Comparison of ENCODE assay signal across 18 cellular contexts in genomic region chr3:127524300-127524896, GRCh38.
DNase-seq lines count a peak whose midpoint lies in the region; ATAC-seq and TF ChIP-seq lines count a peak whose summit lies in the region.
"Had no signal": no experiment of that assay in that cellular context is flagged by ENCODE, and none has a peak within 500 bp of the region (broad histone marks: within the 10 kb centered on the region; RNA-seq: fewer than 3 reads in every experiment).

No MANE protein-coding gene starts in this region.

- H3K4me1 ChIP-seq in esophagus muscularis mucosa (no peaks in the 10 kb centered on the region), smooth muscle cell (ENCODE audit: low read depth) (no peaks in the 10 kb centered on the region), lower lobe of right lung (no peaks in the 10 kb centered on the region)
- H3K4me1 ChIP-seq: parathyroid adenoma had no signal

- H2AFZ ChIP-seq in smooth muscle cell (ENCODE audit: low read depth) = no peak overlapping the region
- H2AFZ ChIP-seq: hepatocyte, parathyroid adenoma had no signal

- H4K20me1 ChIP-seq in smooth muscle cell (ENCODE audit: low read depth) = no peaks in the 10 kb centered on the region

- intact Hi-C loops in esophagus muscularis mucosa (cut with DNase I) = no loop called here
- intact Hi-C loops in lower lobe of right lung (cut with DNase I) = no loop called here

- no peaks in the 10 kb centered on the region for H3K36me3 ChIP-seq in esophagus muscularis mucosa
- H3K36me3 ChIP-seq in smooth muscle cell (ENCODE audit: low read depth) = no peaks in the 10 kb centered on the region
- H3K36me3 ChIP-seq in lower lobe of right lung = no peaks in the 10 kb centered on the region

- H3K9ac ChIP-seq in smooth muscle cell (ENCODE audit: low read depth) = no peak overlapping the region
- H3K9ac ChIP-seq: parathyroid adenoma had no signal

- H3K79me2 ChIP-seq in smooth muscle cell (ENCODE audit: low read depth) = no peaks in the 10 kb centered on the region
- H3K79me2 ChIP-seq: hepatocyte, parathyroid adenoma had no signal

- DNase-seq in COR-L47 (lab: John Stamatoyannopoulos, UW) (peak; percentile 98), NCI-H128 (lab: John Stamatoyannopoulos, UW; ENCODE audit: unreplicated experiment) (peak; percentile 96), NCI-H2227 treated with DMSO at 0.1 percent for 48 hours (lab: John Stamatoyannopoulos, UW) (peak; percentile 19), esophagus muscularis mucosa (ENCODE audit: extremely low spot score) (peak; percentile 82), smooth muscle cell (lab: John Stamatoyannopoulos, UW; ENCODE audit: unreplicated experiment) (no peak), mucosa of gallbladder (ENCODE audit: low spot score) (no peak), lower lobe of right lung (no peak)
- no peak for DNase-seq in activated CD8-positive, alpha-beta memory T cell treated with anti-CD3 and anti-CD28 coated beads for 24 hours
- DNase-seq: activated B cell treated with CpG ODN at 0.5 μM for 24 hours; effector memory CD8-positive, alpha-beta T cell; GF-D8; left cardiac atrium; NCI-H82; stimulated activated CD4-positive, alpha-beta T cell treated with anti-CD3 and anti-CD28 coated beads, Interleukin-4, amount 100 ng/mL, for 4 hours; T-helper 1 cell had no signal

- no peak overlapping the region for H3K4me2 ChIP-seq in smooth muscle cell
- H3K4me2 ChIP-seq: hepatocyte had no signal

- no peak for TF ChIP-seq POLR2A in esophagus muscularis mucosa (IDR thresholded peaks at IDR 0.05; ENCODE audit: low read depth)

- H3K9me3 ChIP-seq in esophagus muscularis mucosa (peaks cover 0 to 11% (median 10%) of the 10 kb centered on the region in 4 donors), smooth muscle cell (replicated peaks; ENCODE audit: low read depth) (no peaks in the 10 kb centered on the region), lower lobe of right lung (no peaks in the 10 kb centered on the region)

- TF ChIP-seq EP300 in esophagus muscularis mucosa (IDR thresholded peaks at IDR 0.05) = no peak

- H3K27me3 ChIP-seq in esophagus muscularis mucosa (peaks cover 0 to 31% (median 5%) of the 10 kb centered on the region in 4 donors), smooth muscle cell (ENCODE audit: low read depth) (peaks cover 5% of the 10 kb centered on the region), lower lobe of right lung (ENCODE audit: low read depth) (no peaks in the 10 kb centered on the region)
- H3K27me3 ChIP-seq: hepatocyte had no signal

- WGBS in esophagus muscularis mucosa = 54% methylated on average over 13 of the region's 13 CpGs
- 77% methylated on average over 13 of the region's 13 CpGs for WGBS in smooth muscle cell (ENCODE audit: low lambda C conversion rate)

- no peak for TF ChIP-seq CTCF in esophagus muscularis mucosa (IDR thresholded peaks at IDR 0.05)
- no peak for TF ChIP-seq CTCF in smooth muscle cell (IDR thresholded peaks at IDR 0.05; ENCODE audit: borderline replicate concordance, insufficient read depth, poor library complexity, severe bottlenecking)
- TF ChIP-seq CTCF in lower lobe of right lung (IDR thresholded peaks at IDR 0.05) = no peak

- H3K27ac ChIP-seq in esophagus muscularis mucosa (replicated peaks in 1 of 4) (no peak overlapping the region), smooth muscle cell (ENCODE audit: low read depth) (no peak overlapping the region), lower lobe of right lung (no peak overlapping the region)
- H3K27ac ChIP-seq: hepatocyte, parathyroid adenoma had no signal

- ATAC-seq in lower lobe of right lung = no peak
- ATAC-seq: activated T-helper 17 cell treated with anti-CD3 and anti-CD28 coated beads, Interleukin-2, amount 50 U/mL, for 72 hours; effector memory CD8-positive, alpha-beta T cell; left cardiac atrium had no signal

- H3K4me3 ChIP-seq in esophagus muscularis mucosa (no peak overlapping the region), smooth muscle cell (no peak overlapping the region), lower lobe of right lung (no peak overlapping the region)
- H3K4me3 ChIP-seq: hepatocyte had no signal

- no peaks in the 10 kb centered on the region for H3F3A ChIP-seq in smooth muscle cell (ENCODE audit: low read depth)

Comparison
In these comparisons a context has a peak if more than half of its experiments do, and no peak if none do; other contexts are left out.
1. DNase-seq: peak in COR-L47 (single experiment), NCI-H128 (single experiment), NCI-H2227 treated with DMSO at 0.1 percent for 48 hours (single experiment) and esophagus muscularis mucosa (single experiment); none in smooth muscle cell (single experiment), mucosa of gallbladder (single experiment), activated CD8-positive, alpha-beta memory T cell treated with anti-CD3 and anti-CD28 coated beads for 24 hours (single experiment) and lower lobe of right lung (single experiment).